In genomic region chr2:217856871-217857270, GRCh38 we compare ENCODE assay signal across 23 cellular contexts.
DNase-seq lines count a peak whose midpoint lies in the region; ATAC-seq, FAIRE-seq and TF ChIP-seq lines count a peak whose summit lies in the region.
"Had no signal": no experiment of that assay in that cellular context is flagged by ENCODE, and none has a peak within 500 bp of the region (broad histone marks: within the 10 kb centered on the region; RNA-seq: fewer than 3 reads in every experiment).

No MANE protein-coding gene starts in this region.

- H3K9ac ChIP-seq in K562 (ENCODE audit: insufficient read depth in 1 of 2, low read depth in 2 of 2, low read length in 2 of 2) (no peak overlapping the region), neuronal stem cell (ENCODE audit: low read depth, low read length, poor library complexity) (no peak overlapping the region)

- no peak overlapping the region for H3K18ac ChIP-seq in neuronal stem cell (ENCODE audit: low read length)

- peak overlapping the region; percentile 32; the same call in 1 of the 2 replicates for H3K4me2 ChIP-seq in K562 (ENCODE audit: insufficient read depth, low read length)
- no peak overlapping the region for H3K4me2 ChIP-seq in neuronal stem cell (ENCODE audit: insufficient read depth, low read length, poor library complexity, severe bottlenecking)

- in situ Hi-C loops in K562 (cut with MboI) = no loop called here

- DNase-seq in K562 (ENCODE audit: extremely low read depth in 1 of 4, low spot score in 3 of 4) (no peak), right atrium auricular region (ENCODE audit: low spot score) (no peak), neuronal stem cell (ENCODE audit: low spot score) (no peak), thoracic aorta (ENCODE audit: low spot score) (no peak), NCI-H1092 (lab: John Stamatoyannopoulos, UW) (no peak)
- DNase-seq in activated CD8-positive, alpha-beta memory T cell treated with anti-CD3 and anti-CD28 coated beads, Interleukin-2, amount 50 U/mL, for 48 hours = no peak
- no peak for DNase-seq in activated CD4-positive, alpha-beta T cell treated with anti-CD3 and anti-CD28 coated beads, Interleukin-2, amount 50 U/mL, for 1 hour
- DNase-seq: activated CD4-positive, alpha-beta T cell treated with anti-CD3 and anti-CD28 coated beads, Interleukin-2, amount 10 ng/mL, durations not matched to agents 24 days and 14 days; activated effector memory CD4-positive, alpha-beta T cell treated with anti-CD3 and anti-CD28 coated beads, Interleukin-2, amount 50 U/mL, for 16 hours; CD4-positive, CD25-positive, alpha-beta regulatory T cell; DMS 273 treated with DMSO at 0.1 percent for 48 hours; GF-D8; HCEC 1CT; immature natural killer cell; NCI-H1417 treated with DMSO at 0.1 percent for 48 hours; NCI-H2171 treated with DMSO at 0.1 percent for 48 hours; NCI-H82; OCI-M1; SJCRH30; stimulated activated naive CD8-positive, alpha-beta T cell treated with anti-CD3 and anti-CD28 coated beads, Interleukin-15, Interleukin-2, amounts not matched to agents 100 U/mL and 50 U/mL, for 24 hours had no signal

- no peak overlapping the region for H2BK12ac ChIP-seq in neuronal stem cell (ENCODE audit: low read length)

- no peak overlapping the region for H3K4ac ChIP-seq in neuronal stem cell (ENCODE audit: low read length)

- no peak overlapping the region for H4K8ac ChIP-seq in neuronal stem cell (ENCODE audit: low read depth, low read length)

- H3K4me3 ChIP-seq in K562 (no peak overlapping the region), right atrium auricular region (peak overlapping the region; percentile 34 to 54), neuronal stem cell (ENCODE audit: low read length in 2 of 2) (no peak overlapping the region), thoracic aorta (no peak overlapping the region)
- H3K4me3 ChIP-seq: SJCRH30 had no signal

- TF ChIP-seq POLR2A in K562 (conservative IDR thresholded peaks at IDR 0.05) = no peak

- TF ChIP-seq EP300 in K562 (IDR thresholded peaks at IDR 0.05; ENCODE audit: low read length) = no peak

- ATAC-seq in K562 (no peak), thoracic aorta (ENCODE audit: insufficient number of reproducible peaks, low FRiP score, low read depth) (no peak), HG02642 (IDR thresholded peaks at IDR 0.05; ENCODE audit: poor library complexity, unreplicated experiment) (no peak)
- ATAC-seq: esophagus mucosa; stimulated activated naive CD8-positive, alpha-beta T cell treated with anti-CD3 and anti-CD28 coated beads, Interleukin-15, Interleukin-2, amounts not matched to agents 100 U/mL and 50 U/mL, for 24 hours had no signal

- H2AFZ ChIP-seq in K562 (ENCODE audit: low read depth, low read length) (no peak overlapping the region), neuronal stem cell (ENCODE audit: low read length) (no peak overlapping the region)

- TF ChIP-seq RAD21 in K562 (CRISPR knock-in tag; conservative IDR thresholded peaks at IDR 0.05 in 1 of 2, IDR thresholded peaks at IDR 0.05 in 1 of 2) = no peak

- FAIRE-seq in K562 (lab: Jason Lieb, UNC) = no peak

- H4K91ac ChIP-seq in neuronal stem cell (ENCODE audit: low read depth, low read length, poor library complexity) = no peak overlapping the region

- no peak overlapping the region for H3K14ac ChIP-seq in neuronal stem cell (ENCODE audit: low read length)

- no peaks in the 10 kb centered on the region for H3K79me2 ChIP-seq in K562 (ENCODE audit: control insufficient read depth, insufficient read depth, low read length)

- no peak overlapping the region for H3K27ac ChIP-seq in K562 (ENCODE audit: extremely low read depth, low read depth, low read length)
- H3K27ac ChIP-seq in right atrium auricular region = peak overlapping the region; percentile 89 to 96
- H3K27ac ChIP-seq in neuronal stem cell (replicated peaks; ENCODE audit: low read length) = no peak overlapping the region
- peak overlapping the region; percentile 88 to 90 for H3K27ac ChIP-seq in thoracic aorta
- H3K27ac ChIP-seq: cardiac muscle cell, SJCRH30 had no signal

- H3K4me1 ChIP-seq in K562 (replicated peaks in 1 of 2; ENCODE audit: control insufficient read depth in 2 of 2, insufficient read depth in 2 of 2, low read length in 2 of 2) (peaks cover 0 to 9% of the 10 kb centered on the region in 2 experiments; a peak in 3 of 5 replicates), right atrium auricular region (peaks cover 0 to 99% of the 10 kb centered on the region in 2 donors), neuronal stem cell (ENCODE audit: control insufficient read depth in 2 of 2, insufficient read depth in 1 of 2, low read depth in 1 of 2, low read length in 2 of 2) (peaks cover 24 to 28% of the 10 kb centered on the region in 2 donors), thoracic aorta (ENCODE audit: control insufficient read depth in 1 of 2, low read depth in 2 of 2) (peaks cover 77 to 96% of the 10 kb centered on the region in 2 donors)

- POLR2A ChIA-PET in K562 (lab: Yijun Ruan, JAX) = interaction anchor here (0.5 to 0.7 kb wide), 2 partner anchors 45 to 138 kb away, joined by 3 to 4 read pairs; no protein-coding TSS in a partner anchor

- H3K36me3 ChIP-seq in K562 (ENCODE audit: control insufficient read depth, insufficient read depth, low read length) = no peaks in the 10 kb centered on the region
- peaks cover 76% of the 10 kb centered on the region for H3K36me3 ChIP-seq in right atrium auricular region
- no peaks in the 10 kb centered on the region for H3K36me3 ChIP-seq in neuronal stem cell (replicated peaks in 1 of 2; ENCODE audit: control insufficient read depth in 2 of 2, insufficient read depth in 2 of 2, low read length in 2 of 2)
- H3K36me3 ChIP-seq in thoracic aorta = peaks cover 56% of the 10 kb centered on the region
- H3K36me3 ChIP-seq: cardiac muscle cell, SJCRH30 had no signal

- no peak overlapping the region for H2BK15ac ChIP-seq in neuronal stem cell (ENCODE audit: low read length)

- no peaks in the 10 kb centered on the region for H4K20me1 ChIP-seq in K562 (replicated peaks; ENCODE audit: control insufficient read depth, insufficient read depth, low read length)

- no peak overlapping the region for H2BK120ac ChIP-seq in neuronal stem cell (ENCODE audit: low read depth, low read length)

- CTCF ChIA-PET in K562 (lab: Yijun Ruan, JAX; ENCODE audit: low intra/inter-chr PET ratio) = no interaction called here

- no peaks in the 10 kb centered on the region for H3K9me1 ChIP-seq in K562 (ENCODE audit: control insufficient read depth, insufficient read depth, low read length)

- intact Hi-C loops in K562 (cut with micrococcal nuclease) = no loop called here

- peak overlapping the region; percentile 10 for H2AK5ac ChIP-seq in neuronal stem cell (ENCODE audit: low read depth, low read length)

- no peak for TF ChIP-seq CTCF in K562 (IDR thresholded peaks at IDR 0.05 in 2 of 3, conservative IDR thresholded peaks at IDR 0.05 in 1 of 3; ENCODE audit: insufficient read depth in 2 of 3, low read depth in 1 of 3, low read length in 3 of 3)
- TF ChIP-seq CTCF in right atrium auricular region (IDR thresholded peaks at IDR 0.05) = no peak
- no peak for TF ChIP-seq CTCF in thoracic aorta (IDR thresholded peaks at IDR 0.05)

- BruUV-seq in K562 (replicated peaks; lab: Mats Ljungman, UMichigan) = no TSS peak

- H2BK5ac ChIP-seq in neuronal stem cell (ENCODE audit: low read length) = no peak overlapping the region

- no peaks in the 10 kb centered on the region for H3K79me1 ChIP-seq in neuronal stem cell (ENCODE audit: low read depth, low read length)

- H3K27me3 ChIP-seq in K562 (ENCODE audit: control insufficient read depth in 2 of 2, insufficient read depth in 2 of 2, low read length in 2 of 2) = peaks cover 0 to 30% of the 10 kb centered on the region in 2 experiments; a peak in 2 of 5 replicates
- no peaks in the 10 kb centered on the region for H3K27me3 ChIP-seq in right atrium auricular region
- H3K27me3 ChIP-seq in neuronal stem cell (ENCODE audit: control insufficient read depth in 3 of 3, insufficient read depth in 3 of 3, low read depth in 1 of 3, low read length in 3 of 3) = no peaks in the 10 kb centered on the region
- no peaks in the 10 kb centered on the region for H3K27me3 ChIP-seq in thoracic aorta (replicated peaks; ENCODE audit: insufficient read depth)
- H3K27me3 ChIP-seq: SJCRH30 had no signal

- H3K9me3 ChIP-seq in K562 (replicated peaks; ENCODE audit: control insufficient read depth, insufficient read depth, low read depth, low read length) = no peaks in the 10 kb centered on the region
- no peaks in the 10 kb centered on the region for H3K9me3 ChIP-seq in right atrium auricular region
- no peaks in the 10 kb centered on the region for H3K9me3 ChIP-seq in neuronal stem cell (replicated peaks in 1 of 2; ENCODE audit: control insufficient read depth in 2 of 2, insufficient read depth in 1 of 2, low read depth in 1 of 2, low read length in 2 of 2)
- H3K9me3 ChIP-seq in thoracic aorta = no peaks in the 10 kb centered on the region
- H3K9me3 ChIP-seq: SJCRH30 had no signal

- H3K23ac ChIP-seq in neuronal stem cell (ENCODE audit: low read depth, low read length, poor library complexity) = no peak overlapping the region

- WGBS in K562 (ENCODE audit: insufficient coverage, low coverage, missing lambda C conversion rate) = 10% methylated on average over 3 of the region's 4 CpGs
- no CpG with 5 or more reads among the region's 4 CpGs for WGBS in neuronal stem cell (ENCODE audit: extremely low coverage in 2 of 2, insufficient read length in 2 of 2, insufficient replicate concordance in 1 of 2), 2 donors

Comparison
In these comparisons a context has a peak if more than half of its experiments do, and no peak if none do; other contexts are left out.
1. H3K27ac ChIP-seq: peak in right atrium auricular region (2 of 2) and thoracic aorta (2 of 2); none in K562 (single experiment) and neuronal stem cell (single experiment).
2. H3K4me3 ChIP-seq: peak in right atrium auricular region (2 of 2); none in K562 (single experiment), neuronal stem cell (0 of 2) and thoracic aorta (single experiment).